8 cellular contexts compared by ENCODE assay signal in the genomic region with DNA sequence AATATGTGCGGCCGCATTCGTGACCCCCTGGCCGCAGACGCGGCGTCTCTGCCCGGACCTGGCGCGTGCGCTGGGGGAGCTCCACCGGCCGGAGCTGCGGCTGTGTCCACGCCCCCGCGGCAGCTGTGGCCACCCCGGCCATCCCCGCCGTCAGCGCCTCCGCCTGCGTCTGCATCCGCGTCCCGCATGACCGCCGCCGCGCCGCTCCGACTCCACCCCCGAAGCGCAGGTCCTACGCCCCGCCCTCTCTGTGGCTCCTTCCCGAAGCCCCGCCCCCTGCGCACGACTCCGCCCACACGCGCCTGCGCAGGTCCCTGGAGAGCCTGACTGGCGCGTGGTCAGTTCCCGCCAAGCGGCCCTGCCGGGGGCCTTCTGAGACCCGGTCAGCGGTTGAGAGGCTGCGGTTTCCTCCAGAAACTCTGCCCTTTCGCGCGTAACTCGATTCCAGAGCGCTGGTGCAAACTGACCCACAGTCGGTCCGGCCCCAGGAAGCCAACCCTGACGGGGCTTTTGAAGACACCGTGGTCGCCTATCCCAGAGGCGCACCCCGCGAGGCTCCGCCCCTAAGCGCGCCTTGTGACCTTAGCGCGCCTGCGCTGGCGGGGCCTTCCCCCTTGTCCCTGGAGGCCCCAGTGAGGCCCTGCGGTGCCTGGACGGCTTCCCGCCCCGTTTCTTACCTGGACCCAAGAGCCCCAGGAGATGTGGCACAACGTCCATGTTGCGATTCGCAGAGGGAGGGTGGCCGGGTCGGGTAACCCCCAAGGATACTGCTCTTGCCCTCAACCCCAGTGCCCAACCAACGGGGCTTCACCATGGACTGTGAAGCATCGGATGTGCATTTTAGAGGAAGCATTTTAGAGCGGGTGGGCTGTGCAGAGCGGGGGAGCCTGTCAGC. TPM values are rescaled to one million over a fixed set of nuclear protein-coding genes. Genes with fewer than 3 reads are reported as not detected.
DNase-seq lines count a peak whose midpoint lies in the region; ATAC-seq and TF ChIP-seq lines count a peak whose summit lies in the region.

Gene LAGE3, minus strand, starts transcription at position 554 of the 895 bp plus-strand sequence. Its CDS starts 366 bp downstream, at position 188.

- H3K4me3 ChIP-seq in dorsolateral prefrontal cortex: peak within 1 kb of the TSS; percentile 37 to 70 (median 58)
- H3K4me3 ChIP-seq in lower lobe of right lung: peak within 1 kb of the TSS; percentile 57

- no peaks in the 10 kb centered on the region for H3K36me3 Mint-ChIP-seq in activated CD4-positive, alpha-beta memory T cell treated with anti-CD3 and anti-CD28 coated beads for 36 hours

- H3K9me3 ChIP-seq in lower lobe of right lung: no peaks in the 10 kb centered on the region

- peak within 1 kb of the TSS; percentile 81 for H3K4me3 Mint-ChIP-seq in activated CD4-positive, alpha-beta memory T cell treated with anti-CD3 and anti-CD28 coated beads for 36 hours

- H3K27ac ChIP-seq in dorsolateral prefrontal cortex: peak within 1 kb of the TSS; percentile 18 to 93 (median 86)
- peak within 1 kb of the TSS; percentile 82 for H3K27ac ChIP-seq in lower lobe of right lung

- peak within 1 kb of the TSS; percentile 95 for H3K27ac Mint-ChIP-seq in activated CD4-positive, alpha-beta memory T cell treated with anti-CD3 and anti-CD28 coated beads for 36 hours

- intact Hi-C loops in activated CD4-positive, alpha-beta memory T cell treated with anti-CD3 and anti-CD28 coated beads for 36 hours (cut with micrococcal nuclease): loop anchor here (5.0 kb wide), 1 partner anchor 37 kb away; the partner anchor contains the start of gene FAM50A
- intact Hi-C loops in dorsolateral prefrontal cortex (cut with DNase I): loop anchor here (2.0 to 5.0 kb wide), 2 partner anchors 38 to 42 kb away; partner anchors contain the start of genes FAM3A (in 1 of the 2) and GDI1 (in 1 of the 2)
- intact Hi-C loops in lower lobe of right lung (cut with DNase I): no loop called here

- DNase-seq in C1 segment of cervical spinal cord (lab: John Stamatoyannopoulos, UW): peak; percentile 21 to 91 (median 85)
- DNase-seq in NCI-H748 (lab: John Stamatoyannopoulos, UW; ENCODE audit: unreplicated experiment): peak; percentile 94
- DNase-seq in activated CD4-positive, alpha-beta memory T cell treated with anti-CD3 and anti-CD28 coated beads for 36 hours: peak; percentile 96
- DNase-seq in dorsolateral prefrontal cortex: peak; percentile 83 to 96 (median 91)
- peak; percentile 94 for DNase-seq in lower lobe of right lung
- DNase-seq in stimulated activated CD4-positive, alpha-beta T cell treated with anti-CD3 and anti-CD28 coated beads, TNF-alpha, amount 100 ng/mL, for 1 hour (ENCODE audit: low read depth in 3 of 3, low spot score in 1 of 3): peak; percentile 79 to 91 (median 85)

- CTCF ChIA-PET in activated CD4-positive, alpha-beta memory T cell treated with anti-CD3 and anti-CD28 coated beads for 36 hours (lab: Charles Lee): no interaction called here

- H3K4me1 ChIP-seq in lower lobe of right lung: peaks cover 8% of the 10 kb centered on the region

- no peaks in the 10 kb centered on the region for H3K9me3 Mint-ChIP-seq in activated CD4-positive, alpha-beta memory T cell treated with anti-CD3 and anti-CD28 coated beads for 36 hours

- POLR2A ChIA-PET in activated CD4-positive, alpha-beta memory T cell treated with anti-CD3 and anti-CD28 coated beads for 36 hours (lab: Charles Lee): interaction anchor here (0.6 to 1.3 kb wide), 4 partner anchors 8 to 79 kb away, joined by 3 to 4 read pairs (median 3); partner anchors contain the start of gene UBL4A

- no peaks in the 10 kb centered on the region for H3K27me3 Mint-ChIP-seq in activated CD4-positive, alpha-beta memory T cell treated with anti-CD3 and anti-CD28 coated beads for 36 hours

- H3K4me1 Mint-ChIP-seq in activated CD4-positive, alpha-beta memory T cell treated with anti-CD3 and anti-CD28 coated beads for 36 hours (ENCODE audit: low read depth): peaks cover 19% of the 10 kb centered on the region

- TF ChIP-seq CTCF in dorsolateral prefrontal cortex (IDR thresholded peaks at IDR 0.05 in 54 of 56, conservative IDR thresholded peaks at IDR 0.05 in 2 of 56; ENCODE audit: low read depth in 1 of 56, partially characterized antibody in 56 of 56) (peak in 5 of 56 donors; percentile 7 to 14 (median 11)), lower lobe of right lung (IDR thresholded peaks at IDR 0.05) (no peak)

- H3K27me3 ChIP-seq in dorsolateral prefrontal cortex (peaks cover 0 to 69% (median 5%) of the 10 kb centered on the region in 45 donors), lower lobe of right lung (ENCODE audit: low read depth) (no peaks in the 10 kb centered on the region)

- H3K36me3 ChIP-seq in lower lobe of right lung: peaks cover under 1% of the 10 kb centered on the region

- ATAC-seq in GM19372 (IDR thresholded peaks at IDR 0.05; ENCODE audit: low read depth, unreplicated experiment) (peak; percentile 86), HG03521 (IDR thresholded peaks at IDR 0.05; ENCODE audit: unreplicated experiment) (peak; percentile 81), lower lobe of right lung (peak; percentile 98 to 99)

RNA-seq across cellular contexts. Expression of gene LAGE3, which starts in this region (rescaled TPM):
- 10 to 100 TPM; 45.5 to 47.7 TPM for total RNA-seq in activated CD4-positive, alpha-beta memory T cell treated with anti-CD3 and anti-CD28 coated beads for 36 hours
- 10 to 100 TPM; 21.6 to 55.2 (median 36.1) TPM for total RNA-seq in dorsolateral prefrontal cortex
- total RNA-seq in lower lobe of right lung: 20.4 TPM

Comparison
In these comparisons a context has a peak if more than half of its experiments do, and no peak if none do; other contexts are left out.
1. Peak in every context shown above with its lines: DNase-seq, ATAC-seq, H3K4me3 ChIP-seq and H3K27ac ChIP-seq.